In the genomic region with DNA sequence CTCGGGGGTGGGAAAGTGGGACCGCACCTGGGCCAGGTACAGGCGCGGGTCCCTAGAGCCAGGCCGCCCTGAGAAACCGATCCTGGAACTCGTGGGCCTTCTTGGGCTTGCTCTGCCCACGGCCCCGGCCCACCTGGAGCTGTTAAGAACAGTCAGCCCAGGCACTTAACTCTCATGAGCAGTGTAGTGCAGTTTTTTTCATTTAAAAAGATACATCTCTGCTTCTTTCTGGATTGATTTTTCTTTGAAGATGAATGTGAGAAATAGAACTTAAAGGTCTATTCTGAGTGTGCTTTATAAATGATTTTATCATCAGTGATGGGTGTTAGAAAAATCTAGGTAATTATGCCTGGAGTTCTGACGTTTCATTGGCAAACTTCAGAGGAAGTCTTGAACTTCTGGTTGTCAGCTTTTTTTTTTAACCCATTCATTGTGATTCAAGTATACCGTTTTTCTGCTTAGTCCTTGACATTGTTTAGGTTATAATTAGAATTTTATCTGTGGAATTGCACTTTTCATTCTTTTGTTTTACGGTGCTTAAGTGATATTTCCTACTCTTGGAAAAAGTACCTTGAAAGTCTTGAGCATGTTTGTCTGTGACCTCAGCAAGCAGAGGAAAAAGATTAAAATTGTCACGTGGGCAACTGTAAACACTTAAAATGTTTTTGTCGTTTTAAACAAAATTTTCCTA, we compare ENCODE assay signal across 8 cellular contexts. TPM values are rescaled to one million over a fixed set of nuclear protein-coding genes. Genes with fewer than 3 reads are reported as not detected.
DNase-seq lines count a peak whose midpoint lies in the region; ATAC-seq and TF ChIP-seq lines count a peak whose summit lies in the region.

No MANE protein-coding gene starts in this region.

- ATAC-seq in GM19324 (IDR thresholded peaks at IDR 0.05; ENCODE audit: low FRiP score, unreplicated experiment) (peak; percentile 8), HG03520 (IDR thresholded peaks at IDR 0.05; ENCODE audit: unreplicated experiment) (peak; percentile 20)

- no peaks in the 10 kb centered on the region for H3K79me1 ChIP-seq in mesenchymal stem cell (replicated peaks; ENCODE audit: low read length, poor library complexity, severe bottlenecking)

- H2AFZ ChIP-seq in mesenchymal stem cell (ENCODE audit: low read depth, low read length), result peak overlapping the region; percentile 71

- peak overlapping the region in 1 of 2 experiments; percentile 43 for H3K18ac ChIP-seq in mesenchymal stem cell (ENCODE audit: low read depth in 1 of 2, low read length in 2 of 2)

- DNase-seq in ascending aorta (ENCODE audit: low spot score in 2 of 2) (no peak), mesenchymal stem cell (peak; percentile 28), SK-N-DZ (ENCODE audit: low spot score) (no peak), 8988T (no peak), amygdala (lab: John Stamatoyannopoulos, UW) (no peak)

- peak overlapping the region in 1 of 2 experiments; percentile 11 for H2BK12ac ChIP-seq in mesenchymal stem cell (ENCODE audit: low read length in 2 of 2)

- H3K4ac ChIP-seq in mesenchymal stem cell (ENCODE audit: low read depth in 1 of 2, low read length in 2 of 2), result no peak overlapping the region

- H4K91ac ChIP-seq in mesenchymal stem cell (ENCODE audit: low read length), result no peak overlapping the region

- no peak overlapping the region for H2BK5ac ChIP-seq in mesenchymal stem cell (ENCODE audit: low read depth, low read length, poor library complexity, severe bottlenecking)

- peak overlapping the region; percentile 100 for H3K4me2 ChIP-seq in mesenchymal stem cell (ENCODE audit: low read length, poor library complexity, severe bottlenecking)

- H3K36me3 ChIP-seq in ascending aorta, result no peaks in the 10 kb centered on the region
- no peaks in the 10 kb centered on the region for H3K36me3 ChIP-seq in mesenchymal stem cell (ENCODE audit: control insufficient read depth in 1 of 2, insufficient read depth in 2 of 2, low read depth in 1 of 2, low read length in 2 of 2)

- peak overlapping the region; percentile 2 for H2BK120ac ChIP-seq in mesenchymal stem cell (ENCODE audit: low read depth, low read length)

- H3K27ac ChIP-seq in C4-2B (peak overlapping the region; percentile 99), ascending aorta (no peak overlapping the region), mesenchymal stem cell (ENCODE audit: low read length, poor library complexity, severe bottlenecking) (no peak overlapping the region)

- peak overlapping the region; percentile 61 to 73 for H3K4me3 ChIP-seq in ascending aorta
- H3K4me3 ChIP-seq in mesenchymal stem cell (ENCODE audit: insufficient read depth in 1 of 2, low read depth in 1 of 2, low read length in 2 of 2), result peak overlapping the region; percentile 65 to 88

- no peak overlapping the region for H2BK15ac ChIP-seq in mesenchymal stem cell (ENCODE audit: low read depth, poor library complexity, severe bottlenecking)

- no peak overlapping the region for H2AK5ac ChIP-seq in mesenchymal stem cell (ENCODE audit: low read length, severe bottlenecking)

- peak overlapping the region; percentile 94 for H3K9ac ChIP-seq in mesenchymal stem cell (ENCODE audit: low read length)

- H4K8ac ChIP-seq in mesenchymal stem cell (ENCODE audit: low read length), result peak overlapping the region; percentile 64

- H3K4me1 ChIP-seq in ascending aorta (peaks cover 0 to 8% of the 10 kb centered on the region in 2 donors), mesenchymal stem cell (ENCODE audit: control insufficient read depth, insufficient read depth, low read depth, low read length) (peaks cover 6% of the 10 kb centered on the region)

- no peak for TF ChIP-seq CTCF in C4-2B (conservative IDR thresholded peaks at IDR 0.05)
- no peak for TF ChIP-seq CTCF in ascending aorta (IDR thresholded peaks at IDR 0.05)

- H3K27me3 ChIP-seq in ascending aorta (no peaks in the 10 kb centered on the region), mesenchymal stem cell (ENCODE audit: control insufficient read depth in 1 of 2, insufficient read depth in 1 of 2, low read length in 2 of 2) (no peaks in the 10 kb centered on the region)

- H3K9me3 ChIP-seq in ascending aorta (no peaks in the 10 kb centered on the region), mesenchymal stem cell (ENCODE audit: control insufficient read depth, low read length) (no peaks in the 10 kb centered on the region)

- H3K23ac ChIP-seq in mesenchymal stem cell (ENCODE audit: low read length in 2 of 2), result peak overlapping the region in 1 of 2 experiments; percentile 72

- no peak overlapping the region for H3K14ac ChIP-seq in mesenchymal stem cell (ENCODE audit: low read length in 2 of 2)

- 0% methylated on average over 11 of the region's 14 CpGs for WGBS in mesenchymal stem cell

- intact Hi-C loops in ascending aorta (cut with DNase I), result loop anchor here (10.0 kb wide), 1 partner anchor 334 kb away; no protein-coding TSS in a partner anchor

RNA-seq across cellular contexts. Expression of a gene that starts 0.8 kb away (rescaled TPM):
- total RNA-seq in ascending aorta, result not detected
- 12.3 TPM for polyA plus RNA-seq in mesenchymal stem cell (2013, experiment 1 of 2)
- polyA plus RNA-seq in mesenchymal stem cell (2013, experiment 2 of 2), result 13.6 TPM
- 398 and 440 TPM in 2 replicates for polyA plus RNA-seq in SK-N-DZ (2014; cell fraction: cytosol; rRNA removed)
- 588 and 637 TPM in 2 replicates for polyA plus RNA-seq in SK-N-DZ (2014; cell fraction: nucleus; rRNA removed)
